ENCODE assay signal across 14 cellular contexts in genomic region chr2:120672526-120673204, GRCh38.
"Had no signal": no experiment of that assay in that cellular context is flagged by ENCODE, and none has a peak within 500 bp of the region (broad histone marks: within the 10 kb centered on the region; RNA-seq: fewer than 3 reads in every experiment).

No MANE protein-coding gene starts in this region.

- ATAC-seq: effector memory CD8-positive, alpha-beta T cell; left ventricle myocardium superior; right cardiac atrium had no signal

- H3K27ac Mint-ChIP-seq: activated naive CD8-positive, alpha-beta T cell; activated T-helper 1 cell treated with anti-CD3 and anti-CD28 coated beads, Interleukin-12 subunit alpha, Interleukin-12 subunit beta, Interleukin-2, Interleukin-4 antibody, amounts not matched to agents 30 ng/mL and 10 ng/mL and 1 ng/mL, durations not matched to agents 14 hours and 24 hours and 36 hours; effector memory CD8-positive, alpha-beta T cell; immature natural killer cell had no signal

- H3K4me1 Mint-ChIP-seq: immature natural killer cell had no signal

- H3K9me3 Mint-ChIP-seq: activated T-helper 1 cell treated with anti-CD3 and anti-CD28 coated beads, Interleukin-12 subunit alpha, Interleukin-12 subunit beta, Interleukin-2, Interleukin-4 antibody, amounts not matched to agents 30 ng/mL and 10 ng/mL and 1 ng/mL, durations not matched to agents 14 hours and 24 hours and 36 hours; effector memory CD8-positive, alpha-beta T cell had no signal

- H3K36me3 Mint-ChIP-seq: activated naive CD8-positive, alpha-beta T cell; immature natural killer cell had no signal

- DNase-seq: activated CD4-positive, CD25-positive, alpha-beta regulatory T cell treated with anti-CD3 and anti-CD28 coated beads, Interleukin-2, amount 50 U/mL, for 72 hours; activated gamma-delta T cell treated with Interleukin-2 at 50 U/mL for 16 hours; amniotic stem cell; effector memory CD8-positive, alpha-beta T cell; esophagus squamous epithelium; immature natural killer cell; kidney glomerular epithelial cell; left ventricle myocardium superior; small intestine; stimulated activated CD4-positive, alpha-beta T cell treated with anti-CD3 and anti-CD28 coated beads, Interleukin-15, amount 100 ng/mL, for 24 hours; stimulated activated CD4-positive, alpha-beta T cell treated with anti-CD3 and anti-CD28 coated beads, Interleukin-2, amount 100 ng/mL, for 48 hours had no signal

- FAIRE-seq: small intestine had no signal

- H3K4me3 Mint-ChIP-seq: activated naive CD8-positive, alpha-beta T cell; activated T-helper 1 cell treated with anti-CD3 and anti-CD28 coated beads, Interleukin-12 subunit alpha, Interleukin-12 subunit beta, Interleukin-2, Interleukin-4 antibody, amounts not matched to agents 30 ng/mL and 10 ng/mL and 1 ng/mL, durations not matched to agents 14 hours and 24 hours and 36 hours; effector memory CD8-positive, alpha-beta T cell; immature natural killer cell had no signal
